ENCODE assay signal across 19 cellular contexts in the genomic region with DNA sequence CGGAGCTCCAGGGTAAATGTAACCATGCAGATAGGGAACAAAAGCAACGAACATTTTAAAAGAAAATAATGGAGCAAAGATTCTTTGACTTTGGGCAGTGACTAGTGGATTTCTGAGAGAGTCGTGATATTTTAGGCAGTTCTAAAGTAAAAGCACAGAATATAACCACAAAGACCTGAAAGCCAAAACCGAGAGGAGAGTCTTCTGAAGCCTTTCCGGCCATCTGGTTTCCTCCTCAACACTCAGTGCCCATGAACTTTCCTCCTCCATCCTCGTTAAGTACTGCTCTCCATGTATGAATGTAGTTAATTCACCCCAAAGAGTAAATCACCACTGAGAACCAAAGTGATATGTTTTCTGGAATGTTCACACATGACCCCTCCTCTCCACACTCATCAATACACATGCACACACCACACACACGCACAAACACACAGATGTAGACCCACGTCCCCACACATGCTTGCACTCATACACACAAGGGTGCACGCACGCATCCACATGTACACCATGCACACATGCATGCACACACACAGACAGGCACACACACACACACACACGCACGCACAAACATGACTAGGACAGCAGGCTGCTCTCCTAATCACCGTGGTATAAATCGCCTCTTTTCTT.
DNase-seq lines count a peak whose midpoint lies in the region; ATAC-seq, FAIRE-seq and TF ChIP-seq lines count a peak whose summit lies in the region.
"Had no signal": no experiment of that assay in that cellular context is flagged by ENCODE, and none has a peak within 500 bp of the region (broad histone marks: within the 10 kb centered on the region; RNA-seq: fewer than 3 reads in every experiment).

No MANE protein-coding gene starts in this region.

- peak overlapping the region; percentile 4; the same call in 1 of the 2 replicates for H3K27ac Mint-ChIP-seq in GM23338
- no peak overlapping the region for H3K27ac Mint-ChIP-seq in neural progenitor cell
- H3K27ac Mint-ChIP-seq: activated naive CD8-positive, alpha-beta T cell treated with anti-CD3 and anti-CD28 coated beads, Interleukin-2, amount 10 ng/mL, durations not matched to agents 7 days and 5 days; B cell had no signal

- H3K9me3 Mint-ChIP-seq in GM23338 (0 out of 3 replicates have a peak, but pooled peaks cover 3% of the 10 kb centered on the region), neural progenitor cell (no peaks in the 10 kb centered on the region)
- H3K9me3 Mint-ChIP-seq: activated naive CD8-positive, alpha-beta T cell treated with anti-CD3 and anti-CD28 coated beads, Interleukin-2, amount 10 ng/mL, durations not matched to agents 7 days and 5 days; activated T-cell treated with anti-CD3 and anti-CD28 coated beads, Interleukin-2, amount 50 U/mL, for 4 hours had no signal

- no peak overlapping the region for H3K27ac ChIP-seq in GM23338 (ENCODE audit: low read depth)
- no peak overlapping the region for H3K27ac ChIP-seq in neural progenitor cell
- no peak overlapping the region for H3K27ac ChIP-seq in smooth muscle cell (ENCODE audit: low read depth)
- H3K27ac ChIP-seq: heart left ventricle, neutrophil, right atrium auricular region, SJSA1 had no signal

- H3K9me2 ChIP-seq in GM23338 (ENCODE audit: insufficient read depth), result no peaks in the 10 kb centered on the region; the same call in none of the 2 replicates

- H3K4me2 ChIP-seq in GM23338 (0 out of 2 replicates have a peak overlapping the region, but pooled peaks have one; percentile 6), neural progenitor cell (peak overlapping the region; percentile 21), smooth muscle cell (no peak overlapping the region)

- TF ChIP-seq CTCF in GM23338 (conservative IDR thresholded peaks at IDR 0.05; ENCODE audit: low read depth in 2 of 2), result no peak
- no peak for TF ChIP-seq CTCF in neural progenitor cell (IDR thresholded peaks at IDR 0.05)
- no peak for TF ChIP-seq CTCF in smooth muscle cell (IDR thresholded peaks at IDR 0.05; ENCODE audit: borderline replicate concordance, insufficient read depth, poor library complexity, severe bottlenecking)

- no peaks in the 10 kb centered on the region for H3K27me3 ChIP-seq in GM23338 (ENCODE audit: insufficient read depth)
- H3K27me3 ChIP-seq in neural progenitor cell, result no peaks in the 10 kb centered on the region
- no peaks in the 10 kb centered on the region for H3K27me3 ChIP-seq in smooth muscle cell (ENCODE audit: low read depth)
- H3K27me3 ChIP-seq: neutrophil, right atrium auricular region, SJSA1 had no signal

- ATAC-seq in GM19043 (IDR thresholded peaks at IDR 0.05; ENCODE audit: low read depth, unreplicated experiment) (peak; percentile 88), GM23338 (no peak)
- ATAC-seq: activated T-cell treated with anti-CD3 and anti-CD28 coated beads, Interleukin-2, amount 50 U/mL, for 4 hours; heart left ventricle had no signal

- DNase-seq in GM23338 (ENCODE audit: low spot score) (no peak), HTR-8/SVneo (ENCODE audit: insufficient read length, low spot score) (no peak), neural progenitor cell (ENCODE audit: low spot score) (no peak), kidney glomerular epithelial cell (lab: John Stamatoyannopoulos, UW) (no peak), smooth muscle cell (lab: John Stamatoyannopoulos, UW; ENCODE audit: unreplicated experiment) (no peak)
- DNase-seq in effector CD4-positive, alpha-beta T cell, result no peak
- DNase-seq: activated naive CD8-positive, alpha-beta T cell treated with anti-CD3 and anti-CD28 coated beads, Interleukin-2, amount 10 ng/mL, durations not matched to agents 7 days and 5 days; activated T-cell treated with anti-CD3 and anti-CD28 coated beads, Interleukin-2, amount 50 U/mL, for 4 hours; DMS 273 treated with DMSO at 0.1 percent for 48 hours; heart left ventricle; Karpas-422; NCI-H510A treated with DMSO at 0.1 percent for 48 hours; substantia nigra had no signal

- H3K4me1 ChIP-seq in GM23338 (ENCODE audit: insufficient read depth) (peaks cover 9% of the 10 kb centered on the region), neural progenitor cell (peaks cover 19% of the 10 kb centered on the region), smooth muscle cell (ENCODE audit: low read depth) (no peaks in the 10 kb centered on the region)
- H3K4me1 ChIP-seq: heart left ventricle, right atrium auricular region, SJSA1 had no signal

- H3F3A ChIP-seq in GM23338 (replicated peaks; ENCODE audit: low read depth) (no peaks in the 10 kb centered on the region), neural progenitor cell (ENCODE audit: low read depth) (peaks cover 3% of the 10 kb centered on the region), smooth muscle cell (ENCODE audit: low read depth) (no peaks in the 10 kb centered on the region)

- no peak overlapping the region for H3K4me3 ChIP-seq in GM23338
- no peak overlapping the region for H3K4me3 ChIP-seq in neural progenitor cell
- no peak overlapping the region for H3K4me3 ChIP-seq in smooth muscle cell
- H3K4me3 ChIP-seq: heart left ventricle, right atrium auricular region, SJSA1 had no signal

- peak; percentile 48 for FAIRE-seq in HTR-8/SVneo (lab: Jason Lieb, UNC)
- FAIRE-seq: keratinocyte had no signal

- H3K4me3 Mint-ChIP-seq in GM23338, result no peak overlapping the region
- no peak overlapping the region for H3K4me3 Mint-ChIP-seq in neural progenitor cell
- H3K4me3 Mint-ChIP-seq: activated naive CD8-positive, alpha-beta T cell treated with anti-CD3 and anti-CD28 coated beads, Interleukin-2, amount 10 ng/mL, durations not matched to agents 7 days and 5 days; activated T-cell treated with anti-CD3 and anti-CD28 coated beads, Interleukin-2, amount 50 U/mL, for 4 hours; B cell had no signal

- no peaks in the 10 kb centered on the region for H3K79me2 ChIP-seq in GM23338 (replicated peaks; ENCODE audit: insufficient read depth)
- H3K79me2 ChIP-seq in neural progenitor cell (ENCODE audit: low read depth), result no peaks in the 10 kb centered on the region
- H3K79me2 ChIP-seq in smooth muscle cell (ENCODE audit: low read depth), result no peaks in the 10 kb centered on the region

- H2AFZ ChIP-seq in GM23338 (peak overlapping the region; percentile 24; the same call in 1 of the 2 replicates), neural progenitor cell (replicated peaks) (no peak overlapping the region), smooth muscle cell (ENCODE audit: low read depth) (no peak overlapping the region)

- H3K36me3 ChIP-seq in GM23338 (ENCODE audit: insufficient read depth) (no peaks in the 10 kb centered on the region), neural progenitor cell (no peaks in the 10 kb centered on the region), smooth muscle cell (ENCODE audit: low read depth) (no peaks in the 10 kb centered on the region)
- H3K36me3 ChIP-seq: heart left ventricle, neutrophil, right atrium auricular region, SJSA1 had no signal

- H3K36me3 Mint-ChIP-seq in GM23338 (ENCODE audit: low read depth) (no peaks in the 10 kb centered on the region; the same call in 2 of the 3 replicates), neural progenitor cell (no peaks in the 10 kb centered on the region)
- H3K36me3 Mint-ChIP-seq: activated naive CD8-positive, alpha-beta T cell treated with anti-CD3 and anti-CD28 coated beads, Interleukin-2, amount 10 ng/mL, durations not matched to agents 7 days and 5 days had no signal

- H4K20me1 ChIP-seq in GM23338 (replicated peaks; ENCODE audit: insufficient read depth) (no peaks in the 10 kb centered on the region), neural progenitor cell (ENCODE audit: low read depth) (no peaks in the 10 kb centered on the region), smooth muscle cell (ENCODE audit: low read depth) (no peaks in the 10 kb centered on the region)

- H3K27me3 Mint-ChIP-seq in GM23338 (ENCODE audit: insufficient read depth, low read depth, poor library complexity) (peaks cover 5% of the 10 kb centered on the region), neural progenitor cell (ENCODE audit: insufficient read depth, low read depth) (peaks cover 5% of the 10 kb centered on the region)

- 91% methylated on average over 14 of the region's 14 CpGs for WGBS in smooth muscle cell (ENCODE audit: low lambda C conversion rate)

- H3K9ac ChIP-seq in neural progenitor cell, result no peak overlapping the region
- H3K9ac ChIP-seq in smooth muscle cell (ENCODE audit: low read depth), result no peak overlapping the region

- H3K9me3 ChIP-seq in neural progenitor cell (ENCODE audit: low read depth), result no peaks in the 10 kb centered on the region
- no peaks in the 10 kb centered on the region for H3K9me3 ChIP-seq in smooth muscle cell (replicated peaks; ENCODE audit: low read depth)
- H3K9me3 ChIP-seq: heart left ventricle, neutrophil, right atrium auricular region, SJSA1 had no signal

- H3K4me1 Mint-ChIP-seq in GM23338 (peaks cover 24% of the 10 kb centered on the region), neural progenitor cell (peaks cover 26% of the 10 kb centered on the region)

TF ChIP-seq in GM23338, 12 proteins besides CTCF, POLR2A, EP300 and RAD21 (continues in another document):
- TF ChIP-seq NANOG (IDR thresholded peaks at IDR 0.05; ENCODE audit: borderline replicate concordance), result no peak
- TF ChIP-seq, protein P1, sequence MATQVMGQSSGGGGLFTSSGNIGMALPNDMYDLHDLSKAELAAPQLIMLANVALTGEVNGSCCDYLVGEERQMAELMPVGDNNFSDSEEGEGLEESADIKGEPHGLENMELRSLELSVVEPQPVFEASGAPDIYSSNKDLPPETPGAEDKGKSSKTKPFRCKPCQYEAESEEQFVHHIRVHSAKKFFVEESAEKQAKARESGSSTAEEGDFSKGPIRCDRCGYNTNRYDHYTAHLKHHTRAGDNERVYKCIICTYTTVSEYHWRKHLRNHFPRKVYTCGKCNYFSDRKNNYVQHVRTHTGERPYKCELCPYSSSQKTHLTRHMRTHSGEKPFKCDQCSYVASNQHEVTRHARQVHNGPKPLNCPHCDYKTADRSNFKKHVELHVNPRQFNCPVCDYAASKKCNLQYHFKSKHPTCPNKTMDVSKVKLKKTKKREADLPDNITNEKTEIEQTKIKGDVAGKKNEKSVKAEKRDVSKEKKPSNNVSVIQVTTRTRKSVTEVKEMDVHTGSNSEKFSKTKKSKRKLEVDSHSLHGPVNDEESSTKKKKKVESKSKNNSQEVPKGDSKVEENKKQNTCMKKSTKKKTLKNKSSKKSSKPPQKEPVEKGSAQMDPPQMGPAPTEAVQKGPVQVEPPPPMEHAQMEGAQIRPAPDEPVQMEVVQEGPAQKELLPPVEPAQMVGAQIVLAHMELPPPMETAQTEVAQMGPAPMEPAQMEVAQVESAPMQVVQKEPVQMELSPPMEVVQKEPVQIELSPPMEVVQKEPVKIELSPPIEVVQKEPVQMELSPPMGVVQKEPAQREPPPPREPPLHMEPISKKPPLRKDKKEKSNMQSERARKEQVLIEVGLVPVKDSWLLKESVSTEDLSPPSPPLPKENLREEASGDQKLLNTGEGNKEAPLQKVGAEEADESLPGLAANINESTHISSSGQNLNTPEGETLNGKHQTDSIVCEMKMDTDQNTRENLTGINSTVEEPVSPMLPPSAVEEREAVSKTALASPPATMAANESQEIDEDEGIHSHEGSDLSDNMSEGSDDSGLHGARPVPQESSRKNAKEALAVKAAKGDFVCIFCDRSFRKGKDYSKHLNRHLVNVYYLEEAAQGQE (IDR thresholded peaks at IDR 0.05; ENCODE audit: unreplicated experiment), result no peak
- no peak for TF ChIP-seq ZNF114 (CRISPR knock-in tag; IDR thresholded peaks at IDR 0.05)
- TF ChIP-seq EZH2 (IDR thresholded peaks at IDR 0.05; ENCODE audit: low read depth, unreplicated experiment), result no peak
- no peak for TF ChIP-seq JUNB (IDR thresholded peaks at IDR 0.05; ENCODE audit: unreplicated experiment)
